14 cellular contexts compared by ENCODE assay signal in the genomic region with DNA sequence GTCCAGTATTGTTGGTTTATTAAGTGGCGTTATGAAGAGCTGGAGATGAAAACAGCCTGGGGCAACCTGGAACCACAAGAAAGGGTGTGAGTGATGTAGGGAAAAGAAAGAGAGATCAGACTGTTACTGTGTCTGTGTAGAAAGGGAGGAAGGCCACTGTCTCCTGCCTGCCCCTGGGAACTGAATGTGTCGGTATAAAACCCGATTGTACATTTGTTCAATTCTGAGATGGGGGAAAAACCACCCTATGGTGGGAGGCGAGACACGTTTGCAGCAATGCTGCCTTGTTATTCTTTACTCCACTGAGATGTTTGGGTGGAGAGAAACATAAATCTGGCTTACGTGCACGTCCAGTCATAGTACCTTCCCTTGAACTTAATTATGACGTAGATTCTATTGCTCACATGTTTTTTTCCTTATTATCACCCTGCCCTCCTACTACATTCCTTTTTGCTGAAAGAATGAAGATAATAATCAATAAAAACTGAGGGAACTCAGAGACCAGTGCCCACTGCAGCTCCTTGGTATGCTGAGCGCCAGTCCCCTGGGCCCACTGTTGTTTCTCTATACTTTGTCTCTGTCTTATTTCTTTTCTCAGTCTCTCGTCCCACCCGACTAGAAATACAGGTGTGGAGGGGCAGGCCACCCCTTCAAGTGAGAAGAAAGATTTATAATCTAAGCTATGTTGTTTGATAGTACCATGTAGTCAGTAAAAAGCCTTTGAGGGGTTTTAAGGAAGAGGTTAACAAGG. TPM values are rescaled to one million over a fixed set of nuclear protein-coding genes. Genes with fewer than 3 reads are reported as not detected.
A peak's percentile ranks its signal among the peaks of the same experiment; 100 is the strongest.
DNase-seq lines count a peak whose midpoint lies in the region; ATAC-seq and TF ChIP-seq lines count a peak whose summit lies in the region.
"Not testable (repeated sequence)": the region's sequence is repeated elsewhere in the genome, so short reads cannot be mapped to it uniquely, and the experiment has no call there.
"Had no signal": no experiment of that assay in that cellular context is flagged by ENCODE, and none has a peak within 500 bp of the region (broad histone marks: within the 10 kb centered on the region; RNA-seq: fewer than 3 reads in every experiment).

No MANE protein-coding gene starts in this region.

- not testable (repeated sequence) for H2BK120ac ChIP-seq in mesenchymal stem cell (ENCODE audit: low read depth, low read length)

- not testable (repeated sequence) for H3K79me2 ChIP-seq in Loucy (ENCODE audit: insufficient read depth, low read length)

- not testable (repeated sequence) for H3F3A ChIP-seq in Loucy (ENCODE audit: low read depth)

- DNase-seq in CD8-positive, alpha-beta memory T cell = peak; percentile 38 to 88 (median 78)
- DNase-seq in SK-N-MC (ENCODE audit: low read depth, low spot score); mesenchymal stem cell; sigmoid colon; tibial nerve (ENCODE audit: low spot score in 2 of 2): not testable (repeated sequence)
- DNase-seq in activated T-cell treated with anti-CD3 and anti-CD28 coated beads, Interleukin-2, amount 50 U/mL, for 72 hours = peak; percentile 29 to 32
- DNase-seq in effector memory CD8-positive, alpha-beta T cell = peak; percentile 44 to 71 (median 49)

- not testable (repeated sequence) for H3K27me3 ChIP-seq in CD8-positive, alpha-beta memory T cell (ENCODE audit: insufficient read depth, low read length, poor library complexity, severe bottlenecking); Loucy (ENCODE audit: insufficient read depth, low read length, poor library complexity, severe bottlenecking); mesenchymal stem cell (ENCODE audit: control insufficient read depth in 1 of 2, insufficient read depth in 1 of 2, low read length in 2 of 2); sigmoid colon; tibial nerve

- 92% methylated on average over 5 of the region's 11 CpGs for WGBS in mesenchymal stem cell
- 65 to 76% methylated on average over 11 of the region's 11 CpGs for WGBS in sigmoid colon, 2 donors
- WGBS in tibial nerve, 2 donors = 82 to 92% methylated on average over 11 of the region's 11 CpGs

- H3K4me1 Mint-ChIP-seq in CD8-positive, alpha-beta memory T cell = peaks cover 70 to 85% (median 75%) of the 10 kb centered on the region in 3 donors
- peaks cover 37% of the 10 kb centered on the region for H3K4me1 Mint-ChIP-seq in activated T-cell treated with anti-CD3 and anti-CD28 coated beads, Interleukin-2, amount 50 U/mL, for 72 hours (ENCODE audit: low read depth)
- H3K4me1 Mint-ChIP-seq in effector memory CD8-positive, alpha-beta T cell (ENCODE audit: low read depth in 2 of 2) = peaks cover 30 to 63% of the 10 kb centered on the region in 2 donors

- not testable (repeated sequence) for H3K79me1 ChIP-seq in mesenchymal stem cell (replicated peaks; ENCODE audit: low read length, poor library complexity, severe bottlenecking)

- H3K4me3 Mint-ChIP-seq in CD8-positive, alpha-beta memory T cell = peak overlapping the region; percentile 75 to 87 (median 77)
- H3K4me3 Mint-ChIP-seq in activated T-cell treated with anti-CD3 and anti-CD28 coated beads, Interleukin-2, amount 50 U/mL, for 72 hours = peak overlapping the region; percentile 45 to 69
- peak overlapping the region; percentile 78 to 79 for H3K4me3 Mint-ChIP-seq in effector memory CD8-positive, alpha-beta T cell

- H2BK15ac ChIP-seq in mesenchymal stem cell (ENCODE audit: low read depth, poor library complexity, severe bottlenecking) = not testable (repeated sequence)

- POLR2A ChIA-PET in CD8-positive, alpha-beta memory T cell (lab: Charles Lee) = interaction anchor here (0.6 to 4.3 kb wide), 12 partner anchors 8 to 164 kb away, joined by 3 to 30 read pairs (median 4); a partner anchor contains a TSS

- H2BK5ac ChIP-seq in mesenchymal stem cell (ENCODE audit: low read depth, low read length, poor library complexity, severe bottlenecking) = not testable (repeated sequence)

- peak overlapping the region in 1 of 2 experiments; percentile 63 for H2BK12ac ChIP-seq in mesenchymal stem cell (ENCODE audit: low read length in 2 of 2)

- not testable (repeated sequence) for H3K9me2 ChIP-seq in Loucy (replicated peaks; ENCODE audit: low read depth, low read length)

- peak overlapping the region in 1 of 2 experiments; percentile 58 for H3K4ac ChIP-seq in mesenchymal stem cell (ENCODE audit: low read depth in 1 of 2, low read length in 2 of 2)

- CTCF ChIA-PET in CD8-positive, alpha-beta memory T cell (lab: Charles Lee) = interaction anchor here (1.2 to 4.4 kb wide), 5 partner anchors 9 to 169 kb away, joined by 3 to 16 read pairs (median 4); no protein-coding TSS in a partner anchor

- peak; percentile 67 to 69 for ATAC-seq in activated T-cell treated with anti-CD3 and anti-CD28 coated beads, Interleukin-2, amount 50 U/mL, for 72 hours (replicated peaks in 1 of 2)
- ATAC-seq in effector memory CD8-positive, alpha-beta T cell (replicated peaks) = peak; percentile 29

- not testable (repeated sequence) for H2AFZ ChIP-seq in Loucy (ENCODE audit: low read length); mesenchymal stem cell (ENCODE audit: low read depth, low read length)

- peak overlapping the region; percentile 92 for H2AK5ac ChIP-seq in mesenchymal stem cell (ENCODE audit: low read length, severe bottlenecking)

- H3K36me3 Mint-ChIP-seq in CD8-positive, alpha-beta memory T cell = peaks cover 0 to 25% (median 4%) of the 10 kb centered on the region in 3 donors
- not testable (repeated sequence) for H3K36me3 Mint-ChIP-seq in activated T-cell treated with anti-CD3 and anti-CD28 coated beads, Interleukin-2, amount 50 U/mL, for 72 hours (ENCODE audit: insufficient read depth in 2 of 2)
- H3K36me3 Mint-ChIP-seq in effector memory CD8-positive, alpha-beta T cell (ENCODE audit: insufficient read depth) = peaks cover 46% of the 10 kb centered on the region

- not testable (repeated sequence) for TF ChIP-seq CTCF in Loucy (conservative IDR thresholded peaks at IDR 0.05; ENCODE audit: low read length); sigmoid colon (IDR thresholded peaks at IDR 0.05); tibial nerve (IDR thresholded peaks at IDR 0.05)

- not testable (repeated sequence) for H3K27me3 Mint-ChIP-seq in CD8-positive, alpha-beta memory T cell; activated T-cell treated with anti-CD3 and anti-CD28 coated beads, Interleukin-2, amount 50 U/mL, for 72 hours (ENCODE audit: low read depth); effector memory CD8-positive, alpha-beta T cell

- H3K18ac ChIP-seq in mesenchymal stem cell (ENCODE audit: low read depth in 1 of 2, low read length in 2 of 2) = peak overlapping the region in 1 of 2 experiments; percentile 22

- H3K9me3 ChIP-seq in CD8-positive, alpha-beta memory T cell (ENCODE audit: low read length); Loucy (ENCODE audit: insufficient read depth, low read depth, low read length); SK-N-MC (ENCODE audit: low read depth, low read length); mesenchymal stem cell (ENCODE audit: control insufficient read depth, low read length); sigmoid colon; tibial nerve: not testable (repeated sequence)

- peak overlapping the region; percentile 99 for H3K27ac ChIP-seq in CD8-positive, alpha-beta memory T cell (ENCODE audit: low read depth, low read length)
- H3K27ac ChIP-seq in SK-N-MC = peak overlapping the region; percentile 82
- H3K27ac ChIP-seq in mesenchymal stem cell (ENCODE audit: low read length, poor library complexity, severe bottlenecking) = peak overlapping the region; percentile 95
- H3K27ac ChIP-seq in sigmoid colon = peak overlapping the region in 3 of 4 donors; percentile 31 to 73 (median 67)
- H3K27ac ChIP-seq in tibial nerve = peak overlapping the region in 3 of 4 donors; percentile 45 to 68 (median 60)

- H3K9me3 Mint-ChIP-seq in CD8-positive, alpha-beta memory T cell; activated T-cell treated with anti-CD3 and anti-CD28 coated beads, Interleukin-2, amount 50 U/mL, for 72 hours; effector memory CD8-positive, alpha-beta T cell: not testable (repeated sequence)

- H3K4me2 ChIP-seq in Loucy (ENCODE audit: low read depth, low read length, poor library complexity, severe bottlenecking) = peak overlapping the region; percentile 53
- H3K4me2 ChIP-seq in mesenchymal stem cell (ENCODE audit: low read length, poor library complexity, severe bottlenecking) = not testable (repeated sequence)

- peak overlapping the region; percentile 97 to 100 (median 98) for H3K27ac Mint-ChIP-seq in CD8-positive, alpha-beta memory T cell
- H3K27ac Mint-ChIP-seq in activated T-cell treated with anti-CD3 and anti-CD28 coated beads, Interleukin-2, amount 50 U/mL, for 72 hours = peak overlapping the region; percentile 92
- peak overlapping the region; percentile 100 for H3K27ac Mint-ChIP-seq in effector memory CD8-positive, alpha-beta T cell

- not testable (repeated sequence) for H3K4me3 ChIP-seq in CD8-positive, alpha-beta memory T cell (ENCODE audit: low read length); Loucy (ENCODE audit: low read length, poor library complexity, severe bottlenecking); mesenchymal stem cell (ENCODE audit: insufficient read depth in 1 of 2, low read depth in 1 of 2, low read length in 2 of 2); sigmoid colon; tibial nerve
- H3K4me3 ChIP-seq in SK-N-MC = peak overlapping the region; percentile 65

- intact Hi-C loops in sigmoid colon (cut with DNase I) = not testable (repeated sequence)

- TF ChIP-seq POLR2A in sigmoid colon (IDR thresholded peaks at IDR 0.05); tibial nerve (IDR thresholded peaks at IDR 0.05): not testable (repeated sequence)

- not testable (repeated sequence) for H4K20me1 ChIP-seq in Loucy (ENCODE audit: insufficient read depth, low read length, poor library complexity, severe bottlenecking)

- not testable (repeated sequence) for TF ChIP-seq EP300 in sigmoid colon (IDR thresholded peaks at IDR 0.05); tibial nerve (IDR thresholded peaks at IDR 0.05)

- H3K9ac ChIP-seq in Loucy (ENCODE audit: low read depth, low read length, poor library complexity, severe bottlenecking); SK-N-MC (ENCODE audit: insufficient read length): not testable (repeated sequence)
- peak overlapping the region; percentile 80 for H3K9ac ChIP-seq in mesenchymal stem cell (ENCODE audit: low read length)

- not testable (repeated sequence) for H4K8ac ChIP-seq in mesenchymal stem cell (ENCODE audit: low read length)

- H3K23ac ChIP-seq in mesenchymal stem cell (ENCODE audit: low read length in 2 of 2) = not testable (repeated sequence)

- H3K14ac ChIP-seq in mesenchymal stem cell (ENCODE audit: low read length in 2 of 2) = not testable (repeated sequence)

- peaks cover 39% of the 10 kb centered on the region for H3K4me1 ChIP-seq in CD8-positive, alpha-beta memory T cell (ENCODE audit: insufficient read depth, low read length)
- H3K4me1 ChIP-seq in Loucy (ENCODE audit: insufficient read depth, low read length, poor library complexity, severe bottlenecking) (peaks cover 53% of the 10 kb centered on the region), sigmoid colon (peaks cover 0 to 16% (median 14%) of the 10 kb centered on the region in 4 donors), tibial nerve (peaks cover 0 to 19% (median 9%) of the 10 kb centered on the region in 4 donors)
- H3K4me1 ChIP-seq in mesenchymal stem cell (ENCODE audit: control insufficient read depth, insufficient read depth, low read depth, low read length) = not testable (repeated sequence)

- H4K91ac ChIP-seq in mesenchymal stem cell (ENCODE audit: low read length) = not testable (repeated sequence)

- H3K36me3 ChIP-seq in CD8-positive, alpha-beta memory T cell (ENCODE audit: insufficient read depth, low read length); Loucy (ENCODE audit: insufficient read depth, low read length); SK-N-MC (ENCODE audit: insufficient read depth, low read length); mesenchymal stem cell (ENCODE audit: control insufficient read depth in 1 of 2, insufficient read depth in 2 of 2, low read depth in 1 of 2, low read length in 2 of 2); sigmoid colon; tibial nerve: not testable (repeated sequence)

RNA-seq across cellular contexts. Expression of a gene that starts 4.9 kb away (rescaled TPM):
- 100 to 1,000 TPM; 145 to 161 TPM for total RNA-seq in CD8-positive, alpha-beta memory T cell
- 562 TPM for polyA plus RNA-seq in CD8-positive, alpha-beta memory T cell
- 10 to 100 TPM; 18.9 to 23.6 TPM for total RNA-seq in activated T-cell treated with anti-CD3 and anti-CD28 coated beads, Interleukin-2, amount 50 U/mL, for 72 hours
- 0.06 TPM for polyA plus RNA-seq in mesenchymal stem cell (2013, experiment 1 of 2)
- polyA plus RNA-seq in mesenchymal stem cell (2013, experiment 2 of 2) = 0.05 TPM
- total RNA-seq in sigmoid colon (1 to 10 TPM in 2 of 4 donors, under 1 TPM in 1, not detected in 1; 0.33 to 1.8 (median 1.7) TPM), tibial nerve (1 to 10 TPM in 2 of 4 donors, under 1 TPM in 1, not detected in 1; 0.60 to 2.9 (median 1.2) TPM)
- polyA plus RNA-seq in sigmoid colon = 10 to 100 TPM in 1 of 3 donors, 1 to 10 TPM in 1, not detected in 1; 2.4 to 16.0 TPM
- total RNA-seq: epithelial cell of proximal tubule, G401, glomerular endothelial cell had no signal

RNA-seq across cellular contexts. Expression of a gene that starts 14.9 kb away (rescaled TPM):
- 10 to 100 TPM; 10.7 to 16.2 TPM for total RNA-seq in CD8-positive, alpha-beta memory T cell
- polyA plus RNA-seq in CD8-positive, alpha-beta memory T cell = 3.4 TPM
- 1 to 10 TPM; 6.1 to 7.1 TPM for total RNA-seq in activated T-cell treated with anti-CD3 and anti-CD28 coated beads, Interleukin-2, amount 50 U/mL, for 72 hours
- polyA plus RNA-seq in mesenchymal stem cell (2013, experiment 1 of 2) = not detected
- polyA plus RNA-seq in mesenchymal stem cell (2013, experiment 2 of 2) = not detected
- total RNA-seq in sigmoid colon = under 1 TPM in 1 of 4 donors, not detected in 3; 0.54 TPM
- under 1 TPM in 1 of 3 donors, not detected in 2; 0.23 TPM for polyA plus RNA-seq in sigmoid colon
- not detected for total RNA-seq in tibial nerve
- total RNA-seq: epithelial cell of proximal tubule, G401, glomerular endothelial cell, myocyte, posterior vena cava had no signal

RNA-seq across cellular contexts. Expression of a gene that starts 25.7 kb away (rescaled TPM):
- 1 to 10 TPM; 3.0 to 3.2 TPM for total RNA-seq in CD8-positive, alpha-beta memory T cell
- polyA plus RNA-seq in CD8-positive, alpha-beta memory T cell = 7.1 TPM
- total RNA-seq in activated T-cell treated with anti-CD3 and anti-CD28 coated beads, Interleukin-2, amount 50 U/mL, for 72 hours = 1 to 10 TPM; 2.5 to 2.8 TPM
- 0.10 TPM for polyA plus RNA-seq in mesenchymal stem cell (2013, experiment 1 of 2)
- polyA plus RNA-seq in mesenchymal stem cell (2013, experiment 2 of 2) = 0.18 TPM
- total RNA-seq in sigmoid colon (not detected), tibial nerve (not detected)
- 1 to 10 TPM in 1 of 3 donors, not detected in 2; 1.8 TPM for polyA plus RNA-seq in sigmoid colon
- total RNA-seq: epithelial cell of proximal tubule, G401, glomerular endothelial cell, left lung, myocyte, posterior vena cava had no signal

RNA-seq across cellular contexts. Expression of a gene that starts 41.1 kb away (rescaled TPM):
- total RNA-seq in CD8-positive, alpha-beta memory T cell = 1 to 10 TPM; 4.9 to 5.7 TPM
- 13.3 TPM for polyA plus RNA-seq in CD8-positive, alpha-beta memory T cell
- 1 to 10 TPM; 1.4 to 1.9 TPM for total RNA-seq in activated T-cell treated with anti-CD3 and anti-CD28 coated beads, Interleukin-2, amount 50 U/mL, for 72 hours
- polyA plus RNA-seq in mesenchymal stem cell (2013, experiment 1 of 2) = 0.06 TPM
- polyA plus RNA-seq in mesenchymal stem cell (2013, experiment 2 of 2) = not detected
- total RNA-seq in sigmoid colon = under 1 TPM in 1 of 4 donors, not detected in 3; 0.49 TPM
- under 1 TPM in 1 of 3 donors, not detected in 2; 0.74 TPM for polyA plus RNA-seq in sigmoid colon
- total RNA-seq in tibial nerve = not detected
- total RNA-seq: epithelial cell of proximal tubule, G401, glomerular endothelial cell had no signal

RNA-seq across cellular contexts. Expression of a gene that starts 58.5 kb away (rescaled TPM):
- 10 to 100 TPM; 12.9 to 13.7 TPM for total RNA-seq in CD8-positive, alpha-beta memory T cell
- 65.1 TPM for polyA plus RNA-seq in CD8-positive, alpha-beta memory T cell
- 1 to 10 TPM; 3.1 to 9.0 TPM for total RNA-seq in activated T-cell treated with anti-CD3 and anti-CD28 coated beads, Interleukin-2, amount 50 U/mL, for 72 hours
- polyA plus RNA-seq in mesenchymal stem cell (2013, experiment 1 of 2) = not detected
- polyA plus RNA-seq in mesenchymal stem cell (2013, experiment 2 of 2) = not detected
- not detected for total RNA-seq in sigmoid colon
- polyA plus RNA-seq in sigmoid colon = 1 to 10 TPM in 2 of 3 donors, under 1 TPM in 1; 0.69 to 1.8 (median 1.3) TPM
- not detected for total RNA-seq in tibial nerve
- total RNA-seq: epithelial cell of proximal tubule, G401, glomerular endothelial cell, myocyte had no signal

Comparison
In these comparisons a context has a peak if more than half of its experiments do, and no peak if none do; other contexts are left out.
1. RNA of a gene that starts 4.9 kb away (total RNA-seq): 145 to 161 TPM in CD8-positive, alpha-beta memory T cell; 18.9 to 23.6 TPM in activated T-cell treated with anti-CD3 and anti-CD28 coated beads, Interleukin-2, amount 50 U/mL, for 72 hours, 0.33 to 1.8 TPM in sigmoid colon and 0.60 to 2.9 TPM in tibial nerve; every median in the first group is over 4 times any median in the second.
2. RNA of a gene that starts 14.9 kb away (total RNA-seq): 10.7 to 16.2 TPM in CD8-positive, alpha-beta memory T cell and 6.1 to 7.1 TPM in activated T-cell treated with anti-CD3 and anti-CD28 coated beads, Interleukin-2, amount 50 U/mL, for 72 hours; 0.54 TPM in sigmoid colon and not detected in tibial nerve; every median in the first group is over 4 times any median in the second.
3. Peak in every context shown above with its lines, with median percentiles within 50 percentile points of each other: H3K27ac ChIP-seq, H3K27ac Mint-ChIP-seq and H3K4me3 Mint-ChIP-seq.